Comparison of ENCODE assay signal across 8 cellular contexts in the genomic region with DNA sequence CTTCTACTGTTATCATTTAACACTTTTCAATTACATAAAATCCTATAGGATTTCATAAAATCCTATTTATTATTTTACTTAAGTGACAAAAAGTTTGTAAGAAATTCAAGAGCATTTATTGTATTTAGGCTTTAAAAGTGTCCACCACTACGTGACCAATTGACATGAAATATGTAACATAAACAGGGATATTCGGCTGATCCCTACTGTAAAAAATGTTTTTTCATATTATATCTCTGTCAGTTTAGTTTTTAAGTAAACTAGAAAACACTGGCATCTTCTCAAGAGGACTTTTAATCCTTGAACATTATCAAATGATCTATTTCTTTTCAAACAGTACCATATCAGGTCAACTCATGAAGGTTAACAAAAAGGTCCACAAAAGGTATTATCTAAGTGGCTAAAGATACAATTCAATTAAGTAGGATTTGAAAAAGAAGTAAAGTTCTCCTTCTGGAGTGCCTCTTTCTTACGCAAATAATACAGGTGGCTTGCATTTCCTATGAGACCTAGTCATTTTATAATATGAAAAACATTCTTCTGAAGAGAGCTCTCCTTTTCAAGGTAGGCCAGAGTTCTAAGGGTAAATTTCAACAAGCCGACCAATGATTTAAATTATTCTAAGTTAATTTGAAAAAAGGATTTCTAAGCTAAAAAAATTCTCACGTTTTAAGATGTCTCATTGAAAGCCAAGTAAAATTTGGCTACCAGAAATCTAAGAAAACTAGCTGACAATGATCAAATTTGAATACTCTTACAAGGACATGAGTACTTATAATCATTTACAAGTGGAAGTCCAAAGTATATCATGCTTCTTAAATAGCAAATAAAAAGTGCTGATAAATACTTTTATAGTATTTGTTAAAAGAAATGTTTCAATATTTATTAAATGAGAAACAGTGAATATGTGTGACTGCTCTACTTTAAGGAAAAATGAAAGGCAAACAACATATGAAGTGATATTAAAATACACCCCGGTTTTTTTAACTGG.
DNase-seq lines count a peak whose midpoint lies in the region; ATAC-seq and TF ChIP-seq lines count a peak whose summit lies in the region.

No MANE protein-coding gene starts in this region.

- DNase-seq in AG04449 (ENCODE audit: low read depth, low spot score) (no peak), astrocyte of the hippocampus (ENCODE audit: low read depth, low spot score) (peak; percentile 24), left lung (no peak), uterus (no peak), NCI-H128 (lab: John Stamatoyannopoulos, UW; ENCODE audit: unreplicated experiment) (no peak)
- DNase-seq in effector CD8-positive, alpha-beta T cell (lab: John Stamatoyannopoulos, UW), result no peak

- H3K4me1 ChIP-seq in HEK293 (ENCODE audit: control insufficient read depth, insufficient read depth, low read length) (peaks cover 4% of the 10 kb centered on the region; the same call in 1 of the 2 replicates), left lung (peaks cover 9 to 58% of the 10 kb centered on the region in 2 donors), uterus (peaks cover 0 to 3% of the 10 kb centered on the region in 2 donors)

- ATAC-seq in left lung, result peak; percentile 5
- no peak for ATAC-seq in HG02763 (IDR thresholded peaks at IDR 0.05; ENCODE audit: unreplicated experiment)

- TF ChIP-seq CTCF in AG04449 (IDR thresholded peaks at IDR 0.05; ENCODE audit: insufficient read depth, low read length, missing control alignments), result no peak
- TF ChIP-seq CTCF in HEK293 (tag by site-specific recombination; IDR thresholded peaks at IDR 0.05), result no peak
- TF ChIP-seq CTCF in left lung (IDR thresholded peaks at IDR 0.05), result no peak
- TF ChIP-seq CTCF in uterus (IDR thresholded peaks at IDR 0.05), result no peak

- POLR2A ChIA-PET in AG04449 (lab: Yijun Ruan, JAX) (interaction anchor here (1.7 kb wide), 1 partner anchor 363 kb away, joined by 4 read pairs; no protein-coding TSS in a partner anchor), HEK293 (lab: Yijun Ruan, JAX) (interaction anchor here (1.2 to 2.9 kb wide), 3 partner anchors 199 to 363 kb away, joined by 4 to 12 read pairs (median 4); a partner anchor contains a TSS)

- H3K9me3 ChIP-seq in HEK293 (ENCODE audit: control insufficient read depth, insufficient read depth, low read depth, low read length), result no peaks in the 10 kb centered on the region
- H3K9me3 ChIP-seq in left lung, result no peaks in the 10 kb centered on the region
- no peaks in the 10 kb centered on the region for H3K9me3 ChIP-seq in uterus

- intact Hi-C loops in left lung (cut with DNase I) (no loop called here), uterus (cut with DNase I; ENCODE audit: low total_unique reads) (no loop called here)

- H3K27me3 ChIP-seq in left lung, result no peaks in the 10 kb centered on the region
- no peaks in the 10 kb centered on the region for H3K27me3 ChIP-seq in uterus

- CTCF ChIA-PET in AG04449 (lab: Yijun Ruan, JAX) (interaction anchor here (1.0 to 4.1 kb wide), 4 partner anchors 11 to 362 kb away, joined by 4 to 10 read pairs (median 8); no protein-coding TSS in a partner anchor), HEK293 (lab: Yijun Ruan, JAX) (interaction anchor here (0.8 to 1.4 kb wide), 2 partner anchors 12 to 363 kb away, joined by 3 read pairs; no protein-coding TSS in a partner anchor)

- peak overlapping the region; percentile 72 for H3K4me3 ChIP-seq in AG04449 (ENCODE audit: low read depth, low read length)
- peak overlapping the region; percentile 67 for H3K4me3 ChIP-seq in HEK293 (ENCODE audit: low read depth, low read length)
- peak overlapping the region; percentile 38 to 50 for H3K4me3 ChIP-seq in left lung
- H3K4me3 ChIP-seq in uterus, result peak overlapping the region; percentile 54 to 61

- H3K36me3 ChIP-seq in HEK293 (ENCODE audit: control insufficient read depth in 2 of 2, insufficient read depth in 1 of 2, low read length in 2 of 2) (no peaks in the 10 kb centered on the region; a peak in 1 of 3 replicates), left lung (no peaks in the 10 kb centered on the region), uterus (no peaks in the 10 kb centered on the region)

- TF ChIP-seq POLR2A in uterus (IDR thresholded peaks at IDR 0.05), result no peak

- H3K27ac ChIP-seq in HEK293 (ENCODE audit: extremely low read depth, low read depth, low read length) (peak overlapping the region; percentile 1; the same call in 1 of the 2 replicates), left lung (peak overlapping the region; percentile 97 to 99), uterus (peak overlapping the region; percentile 90 to 97)

TF ChIP-seq in HEK293, 187 proteins besides CTCF, POLR2A, EP300 and RAD21:
- TF ChIP-seq ZBTB17 (tag by site-specific recombination; IDR thresholded peaks at IDR 0.05), result no peak
- TF ChIP-seq, protein P1, sequence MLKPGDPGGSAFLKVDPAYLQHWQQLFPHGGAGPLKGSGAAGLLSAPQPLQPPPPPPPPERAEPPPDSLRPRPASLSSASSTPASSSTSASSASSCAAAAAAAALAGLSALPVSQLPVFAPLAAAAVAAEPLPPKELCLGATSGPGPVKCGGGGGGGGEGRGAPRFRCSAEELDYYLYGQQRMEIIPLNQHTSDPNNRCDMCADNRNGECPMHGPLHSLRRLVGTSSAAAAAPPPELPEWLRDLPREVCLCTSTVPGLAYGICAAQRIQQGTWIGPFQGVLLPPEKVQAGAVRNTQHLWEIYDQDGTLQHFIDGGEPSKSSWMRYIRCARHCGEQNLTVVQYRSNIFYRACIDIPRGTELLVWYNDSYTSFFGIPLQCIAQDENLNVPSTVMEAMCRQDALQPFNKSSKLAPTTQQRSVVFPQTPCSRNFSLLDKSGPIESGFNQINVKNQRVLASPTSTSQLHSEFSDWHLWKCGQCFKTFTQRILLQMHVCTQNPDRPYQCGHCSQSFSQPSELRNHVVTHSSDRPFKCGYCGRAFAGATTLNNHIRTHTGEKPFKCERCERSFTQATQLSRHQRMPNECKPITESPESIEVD (tag by site-specific recombination; IDR thresholded peaks at IDR 0.05), result peak; percentile 88
- TF ChIP-seq FEZF1 (tag by site-specific recombination; IDR thresholded peaks at IDR 0.05), result peak; percentile 22; the same call in 1 of the 2 replicates
- TF ChIP-seq BCL11A (tag by site-specific recombination; IDR thresholded peaks at IDR 0.05; ENCODE audit: low read depth), result no peak
- no peak for TF ChIP-seq ZNF350 (tag by site-specific recombination; IDR thresholded peaks at IDR 0.05)
- TF ChIP-seq ZNF544 (tag by site-specific recombination; IDR thresholded peaks at IDR 0.05), result no peak
- TF ChIP-seq ZNF48 (tag by site-specific recombination; IDR thresholded peaks at IDR 0.05), result no peak
- TF ChIP-seq HOXD13 (CRISPR knock-in tag; IDR thresholded peaks at IDR 0.05; ENCODE audit: borderline replicate concordance), result no peak
- TF ChIP-seq ZNF521 (tag by site-specific recombination; IDR thresholded peaks at IDR 0.05), result no peak
- no peak for TF ChIP-seq ZNF555 (tag by site-specific recombination; conservative IDR thresholded peaks at IDR 0.05)
- no peak for TF ChIP-seq ZNF610 (tag by site-specific recombination; IDR thresholded peaks at IDR 0.05; ENCODE audit: borderline replicate concordance)
- no peak for TF ChIP-seq KLF9 (tag by site-specific recombination; IDR thresholded peaks at IDR 0.05; ENCODE audit: low read depth)
- no peak for TF ChIP-seq ZFP37 (tag by site-specific recombination; IDR thresholded peaks at IDR 0.05)
- TF ChIP-seq ZNF133 (tag by site-specific recombination; IDR thresholded peaks at IDR 0.05), result no peak
- TF ChIP-seq, protein P2, sequence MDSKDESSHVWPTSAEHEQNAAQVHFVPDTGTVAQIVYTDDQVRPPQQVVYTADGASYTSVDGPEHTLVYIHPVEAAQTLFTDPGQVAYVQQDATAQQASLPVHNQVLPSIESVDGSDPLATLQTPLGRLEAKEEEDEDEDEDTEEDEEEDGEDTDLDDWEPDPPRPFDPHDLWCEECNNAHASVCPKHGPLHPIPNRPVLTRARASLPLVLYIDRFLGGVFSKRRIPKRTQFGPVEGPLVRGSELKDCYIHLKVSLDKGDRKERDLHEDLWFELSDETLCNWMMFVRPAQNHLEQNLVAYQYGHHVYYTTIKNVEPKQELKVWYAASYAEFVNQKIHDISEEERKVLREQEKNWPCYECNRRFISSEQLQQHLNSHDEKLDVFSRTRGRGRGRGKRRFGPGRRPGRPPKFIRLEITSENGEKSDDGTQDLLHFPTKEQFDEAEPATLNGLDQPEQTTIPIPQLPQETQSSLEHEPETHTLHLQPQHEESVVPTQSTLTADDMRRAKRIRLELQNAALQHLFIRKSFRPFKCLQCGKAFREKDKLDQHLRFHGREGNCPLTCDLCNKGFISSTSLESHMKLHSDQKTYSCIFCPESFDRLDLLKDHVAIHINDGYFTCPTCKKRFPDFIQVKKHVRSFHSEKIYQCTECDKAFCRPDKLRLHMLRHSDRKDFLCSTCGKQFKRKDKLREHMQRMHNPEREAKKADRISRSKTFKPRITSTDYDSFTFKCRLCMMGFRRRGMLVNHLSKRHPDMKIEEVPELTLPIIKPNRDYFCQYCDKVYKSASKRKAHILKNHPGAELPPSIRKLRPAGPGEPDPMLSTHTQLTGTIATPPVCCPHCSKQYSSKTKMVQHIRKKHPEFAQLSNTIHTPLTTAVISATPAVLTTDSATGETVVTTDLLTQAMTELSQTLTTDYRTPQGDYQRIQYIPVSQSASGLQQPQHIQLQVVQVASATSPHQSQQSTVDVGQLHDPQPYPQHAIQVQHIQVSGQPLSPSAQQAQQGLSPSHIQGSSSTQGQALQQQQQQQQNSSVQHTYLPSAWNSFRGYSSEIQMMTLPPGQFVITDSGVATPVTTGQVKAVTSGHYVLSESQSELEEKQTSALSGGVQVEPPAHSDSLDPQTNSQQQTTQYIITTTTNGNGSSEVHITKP (tag by site-specific recombination; IDR thresholded peaks at IDR 0.05), result no peak
- TF ChIP-seq ZNF629 (tag by site-specific recombination; IDR thresholded peaks at IDR 0.05), result no peak
TF ChIP-seq in HEK293: peak in this region for 2.

Comparison
In these comparisons a context has a peak if more than half of its experiments do, and no peak if none do; other contexts are left out.
1. H3K27ac ChIP-seq: peak in every context shown above with its lines; median percentile 98 in left lung; 94 in uterus; 1 in HEK293.